ENCODE assay signal across 8 cellular contexts in genomic region chr20:46088409-46089075, GRCh38. TPM values are rescaled to one million over a fixed set of nuclear protein-coding genes. Genes with fewer than 3 reads are reported as not detected.
DNase-seq lines count a peak whose midpoint lies in the region; ATAC-seq, FAIRE-seq and TF ChIP-seq lines count a peak whose summit lies in the region.

No MANE protein-coding gene starts in this region.

- H3K9me3 ChIP-seq in K562 (replicated peaks; ENCODE audit: control insufficient read depth, insufficient read depth, low read depth, low read length) (no peaks in the 10 kb centered on the region), right lobe of liver (no peaks in the 10 kb centered on the region), tibial nerve (no peaks in the 10 kb centered on the region)

- DNase-seq in Caki2 (ENCODE audit: low read depth) = peak; percentile 25
- peak in 3 of 4 experiments; percentile 20 to 40 (median 21) for DNase-seq in K562 (ENCODE audit: extremely low read depth in 1 of 4, low spot score in 3 of 4)
- no peak for DNase-seq in right lobe of liver
- DNase-seq in tibial nerve (ENCODE audit: low spot score in 2 of 2) = no peak
- DNase-seq in DMS79 treated with DMSO at 0.1 percent for 48 hours (lab: John Stamatoyannopoulos, UW) = no peak
- no peak for DNase-seq in NCI-H1092 (lab: John Stamatoyannopoulos, UW)

- no peak for TF ChIP-seq CTCF in KMS-11 (conservative IDR thresholded peaks at IDR 0.05; ENCODE audit: low read depth, low read length)
- TF ChIP-seq CTCF in K562 (IDR thresholded peaks at IDR 0.05 in 2 of 3, conservative IDR thresholded peaks at IDR 0.05 in 1 of 3; ENCODE audit: insufficient read depth in 2 of 3, low read depth in 1 of 3, low read length in 3 of 3) = no peak
- TF ChIP-seq CTCF in right lobe of liver (IDR thresholded peaks at IDR 0.05) = no peak
- no peak for TF ChIP-seq CTCF in tibial nerve (IDR thresholded peaks at IDR 0.05)

- FAIRE-seq in K562 (lab: Jason Lieb, UNC) = no peak

- POLR2A ChIA-PET in K562 (lab: Yijun Ruan, JAX) = interaction anchor here (0.6 to 2.1 kb wide), 14 partner anchors 8 to 308 kb away, joined by 3 to 18 read pairs (median 4); partner anchors contain the start of gene PCIF1

- CTCF ChIA-PET in K562 (lab: Yijun Ruan, JAX; ENCODE audit: low intra/inter-chr PET ratio) = interaction anchor here (3.8 kb wide), 1 partner anchor 74 kb away, joined by 18 read pairs; no protein-coding TSS in a partner anchor

- BruUV-seq in K562 (replicated peaks; lab: Mats Ljungman, UMichigan) = no TSS peak

- peak; percentile 14; the same call in 2 of the 3 replicates for ATAC-seq in K562
- ATAC-seq in right lobe of liver = peak in 1 of 4 donors; percentile 2
- ATAC-seq in GM21717 (IDR thresholded peaks at IDR 0.05; ENCODE audit: unreplicated experiment) = no peak

- peaks cover 58% of the 10 kb centered on the region for H3K79me2 ChIP-seq in KMS-11 (ENCODE audit: insufficient read depth, low read depth)
- H3K79me2 ChIP-seq in K562 (ENCODE audit: control insufficient read depth, insufficient read depth, low read length) = peaks cover 61% of the 10 kb centered on the region

- H2AFZ ChIP-seq in KMS-11 (ENCODE audit: low read depth) = peak overlapping the region; percentile 63; the same call in 1 of the 2 replicates
- peak overlapping the region; percentile 95; the same call in 1 of the 2 replicates for H2AFZ ChIP-seq in K562 (ENCODE audit: low read depth, low read length)

- H3K27ac ChIP-seq in KMS-11 = peak overlapping the region; percentile 92; the same call in 1 of the 2 replicates
- peak overlapping the region; percentile 98 for H3K27ac ChIP-seq in K562 (ENCODE audit: extremely low read depth, low read depth, low read length)
- peak overlapping the region; percentile 97 to 99 (median 98) for H3K27ac ChIP-seq in right lobe of liver
- peak overlapping the region; percentile 98 to 100 (median 99) for H3K27ac ChIP-seq in tibial nerve

- no peaks in the 10 kb centered on the region for H3K36me3 ChIP-seq in KMS-11 (ENCODE audit: insufficient read depth)
- H3K36me3 ChIP-seq in K562 (ENCODE audit: control insufficient read depth, insufficient read depth, low read length) = peaks cover 1% of the 10 kb centered on the region; the same call in 1 of the 3 replicates
- H3K36me3 ChIP-seq in right lobe of liver = no peaks in the 10 kb centered on the region
- H3K36me3 ChIP-seq in tibial nerve = no peaks in the 10 kb centered on the region

- no peak for TF ChIP-seq RAD21 in K562 (CRISPR knock-in tag; conservative IDR thresholded peaks at IDR 0.05 in 1 of 2, IDR thresholded peaks at IDR 0.05 in 1 of 2)

- H3K9me1 ChIP-seq in K562 (ENCODE audit: control insufficient read depth, insufficient read depth, low read length) = no peaks in the 10 kb centered on the region

- H3K4me2 ChIP-seq in KMS-11 (peak overlapping the region; percentile 77), K562 (ENCODE audit: insufficient read depth, low read length) (peak overlapping the region; percentile 83)

- TF ChIP-seq POLR2A in K562 (conservative IDR thresholded peaks at IDR 0.05) (no peak), right lobe of liver (IDR thresholded peaks at IDR 0.05) (no peak), tibial nerve (IDR thresholded peaks at IDR 0.05) (no peak)

- peak overlapping the region; percentile 42 for H3K4me3 ChIP-seq in KMS-11 (IDR thresholded peaks at IDR 0.05; ENCODE audit: insufficient read depth, low read depth, low read length)
- peak overlapping the region; percentile 65 for H3K4me3 ChIP-seq in K562
- peak overlapping the region; percentile 79 to 98 (median 87) for H3K4me3 ChIP-seq in right lobe of liver
- peak overlapping the region; percentile 77 to 99 (median 79) for H3K4me3 ChIP-seq in tibial nerve

- intact Hi-C loops in K562 (cut with micrococcal nuclease) (loop anchor here (5.0 kb wide), 1 partner anchor 116 kb away; the partner anchor contains the start of gene ZNF335), right lobe of liver (cut with DNase I) (no loop called here)

- peak overlapping the region; percentile 99 for H3K9ac ChIP-seq in KMS-11
- H3K9ac ChIP-seq in K562 (ENCODE audit: insufficient read depth in 1 of 2, low read depth in 2 of 2, low read length in 2 of 2) = peak overlapping the region; percentile 90 to 99

- in situ Hi-C loops in Caki2 (cut with HindIII; ENCODE audit: low pct_unique_long_range_greater_than_20kb, low sequenced_read_pairs) (no loop called here), K562 (cut with MboI) (no loop called here)

- WGBS in K562 (ENCODE audit: insufficient coverage, low coverage, missing lambda C conversion rate) = under 1% methylated on average over 10 of the region's 10 CpGs
- 2% methylated on average over 10 of the region's 10 CpGs for WGBS in right lobe of liver (ENCODE audit: insufficient coverage, low coverage, low lambda C conversion rate, missing lambda C conversion rate)
- WGBS in tibial nerve, 2 donors = 1 to 7% methylated on average over 10 of the region's 10 CpGs

- H3K27me3 ChIP-seq in KMS-11 (ENCODE audit: insufficient read depth, low read depth) (no peaks in the 10 kb centered on the region; the same call in 1 of the 2 replicates), K562 (ENCODE audit: control insufficient read depth in 2 of 2, insufficient read depth in 2 of 2, low read length in 2 of 2) (no peaks in the 10 kb centered on the region), right lobe of liver (no peaks in the 10 kb centered on the region), tibial nerve (no peaks in the 10 kb centered on the region)

- H3K4me1 ChIP-seq in KMS-11 (ENCODE audit: low read depth, poor library complexity, severe bottlenecking) = peaks cover 20% of the 10 kb centered on the region
- peaks cover 12 to 23% of the 10 kb centered on the region in 2 experiments for H3K4me1 ChIP-seq in K562 (replicated peaks in 1 of 2; ENCODE audit: control insufficient read depth in 2 of 2, insufficient read depth in 2 of 2, low read length in 2 of 2)
- peaks cover 0 to 45% (median 12%) of the 10 kb centered on the region in 4 donors for H3K4me1 ChIP-seq in right lobe of liver
- peaks cover 0 to 59% (median 54%) of the 10 kb centered on the region in 4 donors for H3K4me1 ChIP-seq in tibial nerve

- H4K20me1 ChIP-seq in KMS-11 (ENCODE audit: insufficient read depth) = peaks cover 27% of the 10 kb centered on the region; the same call in 1 of the 2 replicates
- peaks cover 25% of the 10 kb centered on the region for H4K20me1 ChIP-seq in K562 (replicated peaks; ENCODE audit: control insufficient read depth, insufficient read depth, low read length)

- TF ChIP-seq EP300 in K562 (IDR thresholded peaks at IDR 0.05; ENCODE audit: low read length) (no peak), tibial nerve (IDR thresholded peaks at IDR 0.05) (no peak)

RNA-seq across cellular contexts. Expression of gene NCOA5, which starts 1.2 kb away (rescaled TPM):
- total RNA-seq in Caki2 (2014; rRNA removed; shearing (Covaris generic); ENCODE audit: low replicate concordance) = 6.7 and 9.2 TPM in 2 replicates
- 10.4 and 11.2 TPM in 2 replicates for total RNA-seq in K562 (2011; cell fraction: chromatin; rRNA removed; ENCODE audit: low replicate concordance)
- 6.0 and 6.8 TPM in 2 replicates for total RNA-seq in K562 (2011; cell fraction: nucleolus; rRNA removed)
- 5.9 and 7.0 TPM in 2 replicates for total RNA-seq in K562 (2011; cell fraction: nucleoplasm; rRNA removed)
- total RNA-seq in K562 (2014; rRNA removed) (13.5 and 19.2 TPM in 2 replicates), K562 (2014; rRNA removed; fragmentation: Illumina TruSeq; extraction: Trizol) (11.6 and 11.8 TPM in 2 replicates), K562 (2015; rRNA removed; fragmentation: Illumina TruSeq; extraction: Trizol) (16.9 and 18.5 TPM in 2 replicates), K562 (2021) (17.9 and 19.4 TPM in 2 replicates), right lobe of liver (10 to 100 TPM in 1 of 6 experiments, 1 to 10 TPM in 5; 5.1 to 10.4 (median 8.8) TPM), tibial nerve (10 to 100 TPM; 34.8 to 71.4 (median 47.2) TPM)
- polyA plus RNA-seq in K562 (2011; rRNA removed) (13.3 and 13.8 TPM in 2 replicates), K562 (2014; fragmentation: Illumina TruSeq; extraction: Trizol) (19.9 and 22.8 TPM in 2 replicates), K562 (2014; fragmentation: Nextera tagmentation; extraction: Ambion mirVana) (1 to 10 TPM; 3.9 to 4.3 TPM), K562 (2014; rRNA removed) (12.9 and 17.8 TPM in 2 replicates)
- polyA plus RNA-seq in K562 (2011; cell fraction: cytosol; rRNA removed) = 12.9 and 16.1 TPM in 2 replicates
- 14.1 and 16.8 TPM in 2 replicates for polyA plus RNA-seq in K562 (2011; cell fraction: nucleus; rRNA removed)
- polyA plus RNA-seq in K562 (2012) = 16.3 and 19.4 TPM in 2 replicates
- 11.2 and 15.3 TPM in 2 replicates for polyA minus RNA-seq in K562 (2011; rRNA and poly(A)+ RNA removed)
- polyA minus RNA-seq in K562 (2011; cell fraction: cytosol; rRNA and poly(A)+ RNA removed) = 8.0 and 9.6 TPM in 2 replicates
- 4.3 and 6.8 TPM in 2 replicates for polyA minus RNA-seq in K562 (2011; cell fraction: nucleus; rRNA and poly(A)+ RNA removed)

RNA-seq across cellular contexts. Expression of gene CD40, which starts 29.6 kb away (rescaled TPM):
- 24.1 and 29.9 TPM in 2 replicates for total RNA-seq in Caki2 (2014; rRNA removed; shearing (Covaris generic); ENCODE audit: low replicate concordance)
- total RNA-seq in K562 (2011; cell fraction: chromatin; rRNA removed; ENCODE audit: low replicate concordance) = 2.4 and 5.1 TPM in 2 replicates
- total RNA-seq in K562 (2011; cell fraction: nucleolus; rRNA removed) = 2.4 and 4.5 TPM in 2 replicates
- total RNA-seq in K562 (2011; cell fraction: nucleoplasm; rRNA removed) = 5.8 and 6.6 TPM in 2 replicates
- total RNA-seq in K562 (2014; rRNA removed) = 1.5 and 1.6 TPM in 2 replicates
- 1.1 and 1.3 TPM in 2 replicates for total RNA-seq in K562 (2014; rRNA removed; fragmentation: Illumina TruSeq; extraction: Trizol)
- 0.64 and 0.76 TPM in 2 replicates for total RNA-seq in K562 (2015; rRNA removed; fragmentation: Illumina TruSeq; extraction: Trizol)
- total RNA-seq in K562 (2021) = 2.0 and 2.1 TPM in 2 replicates
- polyA plus RNA-seq in K562 (2011; rRNA removed) = 2.2 and 3.7 TPM in 2 replicates
- 2.5 and 4.8 TPM in 2 replicates for polyA plus RNA-seq in K562 (2011; cell fraction: cytosol; rRNA removed)
- polyA plus RNA-seq in K562 (2011; cell fraction: nucleus; rRNA removed) = 3.0 and 4.6 TPM in 2 replicates
- 1.7 and 4.9 TPM in 2 replicates for polyA plus RNA-seq in K562 (2012)
- polyA plus RNA-seq in K562 (2014; fragmentation: Illumina TruSeq; extraction: Trizol) = 1.9 TPM in 2 replicates
- 1 to 10 TPM; 1.0 to 1.6 TPM for polyA plus RNA-seq in K562 (2014; fragmentation: Nextera tagmentation; extraction: Ambion mirVana)
- polyA plus RNA-seq in K562 (2014; rRNA removed) = 2.3 and 2.9 TPM in 2 replicates
- polyA minus RNA-seq in K562 (2011; rRNA and poly(A)+ RNA removed) = 0.75 and 1.5 TPM in 2 replicates
- 0.67 and 1.5 TPM in 2 replicates for polyA minus RNA-seq in K562 (2011; cell fraction: cytosol; rRNA and poly(A)+ RNA removed)
- 0.89 and 2.4 TPM in 2 replicates for polyA minus RNA-seq in K562 (2011; cell fraction: nucleus; rRNA and poly(A)+ RNA removed)
- 10 to 100 TPM in 2 of 6 experiments, 1 to 10 TPM in 4; 8.8 to 11.7 (median 9.4) TPM for total RNA-seq in right lobe of liver
- total RNA-seq in tibial nerve = 10 to 100 TPM; 18.0 to 32.8 (median 25.1) TPM

RNA-seq across cellular contexts. Expression of gene SLC12A5, which starts 59.5 kb away (rescaled TPM):
- total RNA-seq in Caki2 (2014; rRNA removed; shearing (Covaris generic); ENCODE audit: low replicate concordance) = 7.9 TPM in 1 of 2 replicates, not detected in the other
- 1.3 and 3.1 TPM in 2 replicates for total RNA-seq in K562 (2011; cell fraction: chromatin; rRNA removed; ENCODE audit: low replicate concordance)
- 1.4 and 2.2 TPM in 2 replicates for total RNA-seq in K562 (2011; cell fraction: nucleolus; rRNA removed)
- total RNA-seq in K562 (2011; cell fraction: nucleoplasm; rRNA removed) = 1.5 and 3.8 TPM in 2 replicates
- 2.2 and 2.4 TPM in 2 replicates for total RNA-seq in K562 (2014; rRNA removed)
- total RNA-seq in K562 (2014; rRNA removed; fragmentation: Illumina TruSeq; extraction: Trizol) = 0.36 and 1.4 TPM in 2 replicates
- total RNA-seq in K562 (2015; rRNA removed; fragmentation: Illumina TruSeq; extraction: Trizol) = 1.2 and 4.1 TPM in 2 replicates
- total RNA-seq in K562 (2021) = 5.3 and 6.2 TPM in 2 replicates
- polyA plus RNA-seq in K562 (2011; rRNA removed) = 1.8 and 3.0 TPM in 2 replicates
- polyA plus RNA-seq in K562 (2011; cell fraction: cytosol; rRNA removed) = 3.9 and 11.1 TPM in 2 replicates
- polyA plus RNA-seq in K562 (2011; cell fraction: nucleus; rRNA removed) = 3.3 and 4.6 TPM in 2 replicates
- polyA plus RNA-seq in K562 (2012) = 10.0 and 16.1 TPM in 2 replicates
- polyA plus RNA-seq in K562 (2014; fragmentation: Illumina TruSeq; extraction: Trizol) = 6.2 and 6.7 TPM in 2 replicates
- polyA plus RNA-seq in K562 (2014; fragmentation: Nextera tagmentation; extraction: Ambion mirVana) = 1 to 10 TPM in 1 of 2 experiments, under 1 TPM in 1; 0.71 to 2.1 TPM
- polyA plus RNA-seq in K562 (2014; rRNA removed) = 7.5 and 8.5 TPM in 2 replicates
- 0.66 TPM in 1 of 2 replicates, not detected in the other for polyA minus RNA-seq in K562 (2011; rRNA and poly(A)+ RNA removed)
- polyA minus RNA-seq in K562 (2011; cell fraction: cytosol; rRNA and poly(A)+ RNA removed) = 3.9 TPM in 1 of 2 replicates, not detected in the other
- polyA minus RNA-seq in K562 (2011; cell fraction: nucleus; rRNA and poly(A)+ RNA removed) = 0.40 and 0.44 TPM in 2 replicates
- total RNA-seq in right lobe of liver = under 1 TPM in 3 of 6 experiments, not detected in 3; 0.32 to 0.91 (median 0.64) TPM
- 1 to 10 TPM in 1 of 4 donors, not detected in 3; 5.2 TPM for total RNA-seq in tibial nerve

Comparison
In these comparisons a context has a peak if more than half of its experiments do, and no peak if none do; other contexts are left out.
1. DNase-seq: peak in Caki2 (single experiment) and K562 (3 of 4); none in right lobe of liver (0 of 3), tibial nerve (0 of 2), DMS79 treated with DMSO at 0.1 percent for 48 hours (single experiment) and NCI-H1092 (single experiment).
2. Peak in every context shown above with its lines, with median percentiles within 50 percentile points of each other: H3K27ac ChIP-seq and H3K4me3 ChIP-seq.